In genomic region chr11:65817815-65818680, GRCh38 we compare ENCODE assay signal across 8 cellular contexts. TPM values are rescaled to one million over a fixed set of nuclear protein-coding genes. Genes with fewer than 3 reads are reported as not detected.
A peak's percentile ranks its signal among the peaks of the same experiment; 100 is the strongest.
DNase-seq lines count a peak whose midpoint lies in the region; ATAC-seq and TF ChIP-seq lines count a peak whose summit lies in the region.

No MANE protein-coding gene starts in this region.

- peak overlapping the region; percentile 87 for H3K27ac Mint-ChIP-seq in activated CD4-positive, alpha-beta T cell treated with anti-CD3 and anti-CD28 coated beads for 36 hours

- peak overlapping the region; percentile 74 for H3K4me3 Mint-ChIP-seq in activated CD4-positive, alpha-beta T cell treated with anti-CD3 and anti-CD28 coated beads for 36 hours

- ATAC-seq in GM18907 (IDR thresholded peaks at IDR 0.05; ENCODE audit: unreplicated experiment): peak; percentile 86
- peak; percentile 90 for ATAC-seq in HG03280 (IDR thresholded peaks at IDR 0.05; ENCODE audit: unreplicated experiment)
- peak; percentile 91 for ATAC-seq in activated CD4-positive, alpha-beta T cell treated with anti-CD3 and anti-CD28 coated beads for 36 hours
- peak; percentile 75 for ATAC-seq in left colon

- CTCF ChIA-PET in activated CD4-positive, alpha-beta T cell treated with anti-CD3 and anti-CD28 coated beads for 36 hours (lab: Charles Lee): interaction anchor here (0.6 to 8.2 kb wide), 21 partner anchors 9 to 180 kb away, joined by 3 to 74 read pairs (median 6); partner anchors contain the start of genes AP5B1, KAT5, OVOL1 and RNASEH2C

- peak; percentile 83 for TF ChIP-seq CTCF in choroid plexus epithelial cell (conservative IDR thresholded peaks at IDR 0.05; ENCODE audit: low read depth, low read length)

- DNase-seq in AG08395 (ENCODE audit: low spot score) (peak; percentile 94), NCI-H460 (ENCODE audit: extremely low read depth, low read depth) (peak; percentile 80), choroid plexus epithelial cell (ENCODE audit: low read depth) (peak; percentile 90), left colon (peak; percentile 90 to 100)
- peak; percentile 98 for DNase-seq in activated CD4-positive, alpha-beta T cell treated with anti-CD3 and anti-CD28 coated beads for 36 hours
- peak; percentile 90 to 99 (median 93) for DNase-seq in stimulated activated CD4-positive, alpha-beta T cell treated with anti-CD3 and anti-CD28 coated beads, Interleukin-1b, Interleukin-23, amount 100 ng/mL, for 24 hours (ENCODE audit: low read depth in 4 of 4, low spot score in 1 of 4)

- no peaks in the 10 kb centered on the region for H3K36me3 Mint-ChIP-seq in activated CD4-positive, alpha-beta T cell treated with anti-CD3 and anti-CD28 coated beads for 36 hours (ENCODE audit: low read depth)

- no peaks in the 10 kb centered on the region for H3K27me3 Mint-ChIP-seq in activated CD4-positive, alpha-beta T cell treated with anti-CD3 and anti-CD28 coated beads for 36 hours

- peak overlapping the region; percentile 81 for H3K4me3 ChIP-seq in choroid plexus epithelial cell (ENCODE audit: low read depth, low read length)

- no peaks in the 10 kb centered on the region for H3K9me3 Mint-ChIP-seq in activated CD4-positive, alpha-beta T cell treated with anti-CD3 and anti-CD28 coated beads for 36 hours (ENCODE audit: low read depth)

- H3K4me1 Mint-ChIP-seq in activated CD4-positive, alpha-beta T cell treated with anti-CD3 and anti-CD28 coated beads for 36 hours: peaks cover 14% of the 10 kb centered on the region

- intact Hi-C loops in activated CD4-positive, alpha-beta T cell treated with anti-CD3 and anti-CD28 coated beads for 36 hours (cut with DNase I, micrococcal nuclease): loop anchor here (1.0 to 10.0 kb wide), 11 partner anchors 15 to 244 kb away; partner anchors contain the start of genes AP5B1 (in 2 of the 2), CFL1 (in 1 of the 2), KAT5 (in 1 of the 2) and RNASEH2C (in 1 of the 2)
- intact Hi-C loops in left colon (cut with DNase I, micrococcal nuclease): loop anchor here in 1 of 2 donors (5.0 kb wide), 2 partner anchors 41 to 106 kb away; partner anchors contain the start of gene KAT5

- POLR2A ChIA-PET in activated CD4-positive, alpha-beta T cell treated with anti-CD3 and anti-CD28 coated beads for 36 hours (lab: Charles Lee): interaction anchor here (1.0 kb wide), 1 partner anchor 37 kb away, joined by 3 read pairs; the partner anchor contains the start of gene AP5B1

RNA-seq across cellular contexts. Expression of gene SNX32, which starts 15.7 kb away (rescaled TPM):
- total RNA-seq in NCI-H460 (2014; rRNA removed; shearing (Covaris generic)): 0.05 TPM in 1 of 2 replicates, not detected in the other
- polyA plus RNA-seq in NCI-H460 (2014; cell fraction: nucleus; rRNA removed): not detected in 2 replicates
- 1 to 10 TPM; 2.9 to 3.0 TPM for total RNA-seq in activated CD4-positive, alpha-beta T cell treated with anti-CD3 and anti-CD28 coated beads for 36 hours
- 1 to 10 TPM; 1.6 to 3.8 TPM for total RNA-seq in left colon

RNA-seq across cellular contexts. Expression of gene OVOL1, which starts 31.2 kb away (rescaled TPM):
- not detected in 2 replicates for total RNA-seq in NCI-H460 (2014; rRNA removed; shearing (Covaris generic))
- polyA plus RNA-seq in NCI-H460 (2014; cell fraction: nucleus; rRNA removed): not detected in 2 replicates
- total RNA-seq in activated CD4-positive, alpha-beta T cell treated with anti-CD3 and anti-CD28 coated beads for 36 hours: under 1 TPM; 0.09 to 0.19 TPM
- 10 to 100 TPM; 29.5 to 35.9 TPM for total RNA-seq in left colon

RNA-seq across cellular contexts. Expression of gene AP5B1, which starts 37.3 kb away (rescaled TPM):
- 7.6 and 8.3 TPM in 2 replicates for total RNA-seq in NCI-H460 (2014; rRNA removed; shearing (Covaris generic))
- 19.0 and 24.2 TPM in 2 replicates for polyA plus RNA-seq in NCI-H460 (2014; cell fraction: nucleus; rRNA removed)
- total RNA-seq in activated CD4-positive, alpha-beta T cell treated with anti-CD3 and anti-CD28 coated beads for 36 hours: 10 to 100 TPM; 11.7 to 14.4 TPM
- 10 to 100 TPM; 21.7 to 22.4 TPM for total RNA-seq in left colon

RNA-seq across cellular contexts. Expression of gene CFL1, which starts 39.9 kb away (rescaled TPM):
- 362 and 364 TPM in 2 replicates for total RNA-seq in NCI-H460 (2014; rRNA removed; shearing (Covaris generic))
- polyA plus RNA-seq in NCI-H460 (2014; cell fraction: nucleus; rRNA removed): 345 and 411 TPM in 2 replicates
- total RNA-seq in activated CD4-positive, alpha-beta T cell treated with anti-CD3 and anti-CD28 coated beads for 36 hours: 1,000 to 10,000 TPM in 1 of 2 experiments, 100 to 1,000 TPM in 1; 888 to 1,074 TPM
- total RNA-seq in left colon: 1,000 to 10,000 TPM; 1,740 to 2,016 TPM

RNA-seq across cellular contexts. Expression of gene MUS81, which starts 42.2 kb away (rescaled TPM):
- total RNA-seq in NCI-H460 (2014; rRNA removed; shearing (Covaris generic)): 36.8 and 39.1 TPM in 2 replicates
- 170 and 174 TPM in 2 replicates for polyA plus RNA-seq in NCI-H460 (2014; cell fraction: nucleus; rRNA removed)
- 10 to 100 TPM; 59.2 to 67.8 TPM for total RNA-seq in activated CD4-positive, alpha-beta T cell treated with anti-CD3 and anti-CD28 coated beads for 36 hours
- 10 to 100 TPM; 55.7 to 63.4 TPM for total RNA-seq in left colon

Comparison
In these comparisons a context has a peak if more than half of its experiments do, and no peak if none do; other contexts are left out.
1. Peak in every context shown above with its lines: DNase-seq, ATAC-seq and H3K4me3 ChIP-seq.
2. RNA of gene OVOL1, which starts 31.2 kb away (total RNA-seq): 29.5 to 35.9 TPM in left colon; 0.09 to 0.19 TPM in activated CD4-positive, alpha-beta T cell treated with anti-CD3 and anti-CD28 coated beads for 36 hours and not detected in NCI-H460; every median in the first group is over 10 times any median in the second.